In the genomic region with DNA sequence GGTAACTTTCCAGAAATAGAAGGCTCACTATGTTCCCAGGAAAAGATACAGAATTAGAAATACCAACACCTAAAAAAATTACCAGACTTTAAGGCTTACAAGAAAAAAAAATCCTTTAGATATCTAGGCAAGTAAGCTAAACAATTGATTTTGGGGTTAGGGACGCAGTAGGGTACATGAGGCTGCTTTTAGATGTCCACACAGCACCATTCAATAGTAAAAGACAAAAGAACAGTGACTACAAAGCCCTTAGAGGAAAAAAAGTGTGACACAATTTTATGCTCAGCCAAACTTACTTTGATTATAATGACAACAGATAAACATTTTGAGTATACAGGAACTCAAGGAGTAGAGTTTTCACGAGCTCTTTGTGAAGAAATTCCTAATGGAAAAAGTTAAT, we compare ENCODE assay signal across 24 cellular contexts. TPM values are rescaled to one million over a fixed set of nuclear protein-coding genes. Genes with fewer than 3 reads are reported as not detected.
DNase-seq lines count a peak whose midpoint lies in the region; ATAC-seq and TF ChIP-seq lines count a peak whose summit lies in the region.
"Had no signal": no experiment of that assay in that cellular context is flagged by ENCODE, and none has a peak within 500 bp of the region (broad histone marks: within the 10 kb centered on the region; RNA-seq: fewer than 3 reads in every experiment).

No MANE protein-coding gene starts in this region.

- H3K27me3 ChIP-seq in CD4-positive, CD25-positive, alpha-beta regulatory T cell (ENCODE audit: control insufficient read depth, insufficient read depth, low read length), result no peaks in the 10 kb centered on the region
- H3K27me3 ChIP-seq in CD8-positive, alpha-beta memory T cell (ENCODE audit: insufficient read depth, low read length, poor library complexity, severe bottlenecking), result no peaks in the 10 kb centered on the region
- H3K27me3 ChIP-seq in naive thymus-derived CD4-positive, alpha-beta T cell (ENCODE audit: control insufficient read depth in 2 of 2, insufficient read depth in 2 of 2, low read length in 2 of 2), result no peaks in the 10 kb centered on the region
- H3K27me3 ChIP-seq in osteoblast (ENCODE audit: insufficient read depth, low read length), result no peaks in the 10 kb centered on the region
- H3K27me3 ChIP-seq: breast epithelium, gastrocnemius medialis, hepatocyte, tibial artery had no signal

- H3K36me3 ChIP-seq in CD4-positive, CD25-positive, alpha-beta regulatory T cell (ENCODE audit: control insufficient read depth, insufficient read depth, low read length), result peaks cover 16% of the 10 kb centered on the region
- H3K36me3 ChIP-seq in CD8-positive, alpha-beta memory T cell (ENCODE audit: insufficient read depth, low read length), result peaks cover 1% of the 10 kb centered on the region
- peaks cover 1 to 11% (median 7%) of the 10 kb centered on the region in 3 experiments for H3K36me3 ChIP-seq in naive thymus-derived CD4-positive, alpha-beta T cell (ENCODE audit: control insufficient read depth in 2 of 3, insufficient read depth in 3 of 3, low read length in 3 of 3)
- H3K36me3 ChIP-seq in osteoblast (ENCODE audit: insufficient read depth, low read length), result peaks cover 5% of the 10 kb centered on the region
- H3K36me3 ChIP-seq: breast epithelium had no signal

- H3K27ac Mint-ChIP-seq in CD4-positive, CD25-positive, alpha-beta regulatory T cell, result peak overlapping the region; percentile 91 to 94 (median 91)
- peak overlapping the region in 7 of 8 donors; percentile 80 to 97 (median 92) for H3K27ac Mint-ChIP-seq in CD8-positive, alpha-beta memory T cell
- H3K27ac Mint-ChIP-seq in central memory CD8-positive, alpha-beta T cell (ENCODE audit: low read depth), result peak overlapping the region; percentile 88
- H3K27ac Mint-ChIP-seq in naive thymus-derived CD4-positive, alpha-beta T cell, result peak overlapping the region; percentile 38 to 90 (median 77)
- H3K27ac Mint-ChIP-seq: activated T-helper 1 cell treated with anti-CD3 and anti-CD28 coated beads, Interleukin-12 subunit alpha, Interleukin-12 subunit beta, Interleukin-2, Interleukin-4 antibody, amounts not matched to agents 30 ng/mL and 10 ng/mL and 1 ng/mL, durations not matched to agents 14 hours and 24 hours and 36 hours had no signal

- H3K27me3 Mint-ChIP-seq in CD4-positive, CD25-positive, alpha-beta regulatory T cell, result no peaks in the 10 kb centered on the region
- no peaks in the 10 kb centered on the region for H3K27me3 Mint-ChIP-seq in CD8-positive, alpha-beta memory T cell
- no peaks in the 10 kb centered on the region for H3K27me3 Mint-ChIP-seq in central memory CD8-positive, alpha-beta T cell
- H3K27me3 Mint-ChIP-seq in naive thymus-derived CD4-positive, alpha-beta T cell, result no peaks in the 10 kb centered on the region
- H3K27me3 Mint-ChIP-seq: activated CD4-positive, alpha-beta T cell treated with anti-CD3 and anti-CD28 coated beads, Interleukin-2, amount 10 ng/mL, durations not matched to agents 24 days and 14 days; activated CD8-positive, alpha-beta memory T cell treated with anti-CD3 and anti-CD28 coated beads, Interleukin-2, amount 10 ng/mL, durations not matched to agents 7 days and 5 days had no signal

- DNase-seq in CD4-positive, CD25-positive, alpha-beta regulatory T cell, result peak in 1 of 3 donors; percentile 5
- no peak for DNase-seq in CD8-positive, alpha-beta memory T cell
- no peak for DNase-seq in central memory CD8-positive, alpha-beta T cell (ENCODE audit: low spot score in 2 of 2)
- DNase-seq in naive thymus-derived CD4-positive, alpha-beta T cell, result no peak
- no peak for DNase-seq in head of caudate nucleus
- no peak for DNase-seq in osteoblast (ENCODE audit: insufficient read length, low spot score, missing footprints)
- no peak for DNase-seq in activated effector memory CD4-positive, alpha-beta T cell treated with anti-CD3 and anti-CD28 coated beads, Interleukin-2, amount 50 U/mL, for 16 hours
- DNase-seq: activated CD4-positive, alpha-beta T cell treated with anti-CD3 and anti-CD28 coated beads, Interleukin-2, amount 10 ng/mL, durations not matched to agents 24 days and 14 days; activated CD8-positive, alpha-beta memory T cell treated with anti-CD3 and anti-CD28 coated beads, Interleukin-2, amount 10 ng/mL, durations not matched to agents 7 days and 5 days; activated naive CD4-positive, alpha-beta T cell treated with anti-CD3 and anti-CD28 coated beads, Interleukin-2, amount 50 U/mL, for 16 hours; C1 segment of cervical spinal cord; gastrocnemius medialis; left colon; mesenchymal stem cell; NCI-H1092 treated with DMSO at 0.1 percent for 48 hours; NCI-H1694 treated with DMSO at 0.1 percent for 48 hours; NCI-H2171; NCI-H510A; stimulated activated CD4-positive, alpha-beta T cell treated with anti-CD3 and anti-CD28 coated beads, Interleukin-4, amount 100 ng/mL, for 1 hour; T-helper 9 cell; tibial artery had no signal

- intact Hi-C loops in naive thymus-derived CD4-positive, alpha-beta T cell (cut with micrococcal nuclease), result no loop called here
- intact Hi-C loops in head of caudate nucleus (cut with DNase I), result no loop called here

- CTCF ChIA-PET in CD8-positive, alpha-beta memory T cell (lab: Charles Lee), result no interaction called here
- CTCF ChIA-PET in naive thymus-derived CD4-positive, alpha-beta T cell (lab: Charles Lee), result no interaction called here

- H3K9me3 Mint-ChIP-seq in CD4-positive, CD25-positive, alpha-beta regulatory T cell, result no peaks in the 10 kb centered on the region
- H3K9me3 Mint-ChIP-seq in CD8-positive, alpha-beta memory T cell, result no peaks in the 10 kb centered on the region
- H3K9me3 Mint-ChIP-seq in central memory CD8-positive, alpha-beta T cell, result no peaks in the 10 kb centered on the region
- H3K9me3 Mint-ChIP-seq in naive thymus-derived CD4-positive, alpha-beta T cell, result no peaks in the 10 kb centered on the region
- H3K9me3 Mint-ChIP-seq: activated CD4-positive, alpha-beta T cell treated with anti-CD3 and anti-CD28 coated beads, Interleukin-2, amount 10 ng/mL, durations not matched to agents 24 days and 14 days; activated T-helper 1 cell treated with anti-CD3 and anti-CD28 coated beads, Interleukin-12 subunit alpha, Interleukin-12 subunit beta, Interleukin-2, Interleukin-4 antibody, amounts not matched to agents 30 ng/mL and 10 ng/mL and 1 ng/mL, durations not matched to agents 14 hours and 24 hours and 36 hours had no signal

- H3K27ac ChIP-seq in CD4-positive, CD25-positive, alpha-beta regulatory T cell (ENCODE audit: insufficient read depth, low read length, poor library complexity, severe bottlenecking), result peak overlapping the region; percentile 79
- peak overlapping the region; percentile 53 for H3K27ac ChIP-seq in CD8-positive, alpha-beta memory T cell (ENCODE audit: low read depth, low read length)
- no peak overlapping the region for H3K27ac ChIP-seq in naive thymus-derived CD4-positive, alpha-beta T cell (ENCODE audit: low read depth, low read length)
- no peak overlapping the region for H3K27ac ChIP-seq in osteoblast (ENCODE audit: low read depth, low read length)
- H3K27ac ChIP-seq: breast epithelium, hepatocyte, tibial artery had no signal

- H3K79me2 ChIP-seq in osteoblast (ENCODE audit: insufficient read depth, low read length), result peaks cover 37% of the 10 kb centered on the region

- ATAC-seq in CD4-positive, CD25-positive, alpha-beta regulatory T cell (ENCODE audit: low read depth in 2 of 2), result no peak
- ATAC-seq in central memory CD8-positive, alpha-beta T cell (replicated peaks; ENCODE audit: extremely low read depth, poor library complexity, severe bottlenecking), result no peak
- no peak for ATAC-seq in naive thymus-derived CD4-positive, alpha-beta T cell
- ATAC-seq: gastrocnemius medialis had no signal

- no peak overlapping the region for H2AFZ ChIP-seq in osteoblast (ENCODE audit: low read length)
- H2AFZ ChIP-seq: hepatocyte had no signal

- H3K4me3 Mint-ChIP-seq in CD4-positive, CD25-positive, alpha-beta regulatory T cell, result peak overlapping the region in 3 of 4 donors; percentile 39 to 74 (median 70)
- H3K4me3 Mint-ChIP-seq in CD8-positive, alpha-beta memory T cell, result peak overlapping the region in 3 of 7 donors; percentile 30 to 72 (median 69)
- H3K4me3 Mint-ChIP-seq in central memory CD8-positive, alpha-beta T cell, result peak overlapping the region; percentile 50
- peak overlapping the region in 4 of 10 donors; percentile 6 to 71 (median 52) for H3K4me3 Mint-ChIP-seq in naive thymus-derived CD4-positive, alpha-beta T cell
- H3K4me3 Mint-ChIP-seq: activated T-helper 1 cell treated with anti-CD3 and anti-CD28 coated beads, Interleukin-12 subunit alpha, Interleukin-12 subunit beta, Interleukin-2, Interleukin-4 antibody, amounts not matched to agents 30 ng/mL and 10 ng/mL and 1 ng/mL, durations not matched to agents 14 hours and 24 hours and 36 hours had no signal

- H3K4me2 ChIP-seq in osteoblast (ENCODE audit: insufficient read depth, low read length), result no peak overlapping the region
- H3K4me2 ChIP-seq: hepatocyte had no signal

- no peak for TF ChIP-seq CTCF in osteoblast (IDR thresholded peaks at IDR 0.05; ENCODE audit: extremely low read depth, low read depth, low read length)

- peaks cover 30 to 58% (median 45%) of the 10 kb centered on the region in 4 donors for H3K4me1 Mint-ChIP-seq in CD4-positive, CD25-positive, alpha-beta regulatory T cell
- H3K4me1 Mint-ChIP-seq in CD8-positive, alpha-beta memory T cell, result peaks cover 42 to 59% (median 49%) of the 10 kb centered on the region in 3 donors
- H3K4me1 Mint-ChIP-seq in central memory CD8-positive, alpha-beta T cell, result peaks cover 41% of the 10 kb centered on the region
- H3K4me1 Mint-ChIP-seq in naive thymus-derived CD4-positive, alpha-beta T cell, result peaks cover 24 to 67% (median 46%) of the 10 kb centered on the region in 7 donors

- peaks cover 16% of the 10 kb centered on the region for H3K4me1 ChIP-seq in CD4-positive, CD25-positive, alpha-beta regulatory T cell (ENCODE audit: control insufficient read depth, insufficient read depth, low read length, poor library complexity, severe bottlenecking)
- H3K4me1 ChIP-seq in CD8-positive, alpha-beta memory T cell (ENCODE audit: insufficient read depth, low read length), result peaks cover 26% of the 10 kb centered on the region
- peaks cover 9 to 17% of the 10 kb centered on the region in 2 donors for H3K4me1 ChIP-seq in naive thymus-derived CD4-positive, alpha-beta T cell (ENCODE audit: control insufficient read depth in 2 of 2, insufficient read depth in 2 of 2, low read length in 2 of 2)
- no peaks in the 10 kb centered on the region for H3K4me1 ChIP-seq in osteoblast (ENCODE audit: insufficient read depth, low read length)
- H3K4me1 ChIP-seq: breast epithelium had no signal

- POLR2A ChIA-PET in CD8-positive, alpha-beta memory T cell (lab: Charles Lee), result interaction anchor here (0.7 to 1.4 kb wide), 2 partner anchors 30 to 491 kb away, joined by 3 to 4 read pairs; partner anchors contain the start of gene METTL16
- POLR2A ChIA-PET in naive thymus-derived CD4-positive, alpha-beta T cell (lab: Charles Lee), result interaction anchor here (0.9 kb wide), 1 partner anchor 29 kb away, joined by 7 read pairs; no protein-coding TSS in a partner anchor

- peaks cover 11% of the 10 kb centered on the region for H4K20me1 ChIP-seq in osteoblast (ENCODE audit: insufficient read depth, low read length)

- peaks cover 7% of the 10 kb centered on the region for H3K36me3 Mint-ChIP-seq in CD4-positive, CD25-positive, alpha-beta regulatory T cell
- peaks cover 0 to 42% (median 8%) of the 10 kb centered on the region in 3 donors for H3K36me3 Mint-ChIP-seq in CD8-positive, alpha-beta memory T cell
- H3K36me3 Mint-ChIP-seq in central memory CD8-positive, alpha-beta T cell (ENCODE audit: insufficient read depth), result peaks cover 20% of the 10 kb centered on the region
- peaks cover 0 to 12% (median 7%) of the 10 kb centered on the region in 5 donors for H3K36me3 Mint-ChIP-seq in naive thymus-derived CD4-positive, alpha-beta T cell

- H3K9me3 ChIP-seq in CD4-positive, CD25-positive, alpha-beta regulatory T cell (ENCODE audit: control insufficient read depth in 2 of 2, low read length in 2 of 2), result no peaks in the 10 kb centered on the region
- no peaks in the 10 kb centered on the region for H3K9me3 ChIP-seq in CD8-positive, alpha-beta memory T cell (ENCODE audit: low read length)
- H3K9me3 ChIP-seq in naive thymus-derived CD4-positive, alpha-beta T cell (ENCODE audit: control insufficient read depth in 2 of 3, low read length in 3 of 3), result no peaks in the 10 kb centered on the region
- H3K9me3 ChIP-seq in osteoblast (ENCODE audit: low read depth, low read length), result no peaks in the 10 kb centered on the region
- H3K9me3 ChIP-seq: breast epithelium, gastrocnemius medialis, tibial artery had no signal

- peak overlapping the region; percentile 54 for H3K4me3 ChIP-seq in CD4-positive, CD25-positive, alpha-beta regulatory T cell (ENCODE audit: low read depth, low read length)
- H3K4me3 ChIP-seq in CD8-positive, alpha-beta memory T cell (ENCODE audit: low read length), result no peak overlapping the region
- no peak overlapping the region for H3K4me3 ChIP-seq in naive thymus-derived CD4-positive, alpha-beta T cell (ENCODE audit: low read length)
- H3K4me3 ChIP-seq in osteoblast (ENCODE audit: insufficient read depth, low read length), result no peak overlapping the region
- H3K4me3 ChIP-seq: breast epithelium, gastrocnemius medialis, hepatocyte, tibial artery had no signal

RNA-seq across cellular contexts. Expression of gene METTL16, which starts 29.9 kb away (rescaled TPM):
- 39.2 TPM for total RNA-seq in CD4-positive, CD25-positive, alpha-beta regulatory T cell
- 10 to 100 TPM; 12.9 to 18.1 (median 16.3) TPM for polyA plus RNA-seq in CD4-positive, CD25-positive, alpha-beta regulatory T cell
- 10 to 100 TPM; 67.2 to 72.0 TPM for total RNA-seq in CD8-positive, alpha-beta memory T cell
- polyA plus RNA-seq in CD8-positive, alpha-beta memory T cell, result 30.3 TPM
- total RNA-seq in naive thymus-derived CD4-positive, alpha-beta T cell, result 10 to 100 TPM; 33.5 to 67.7 (median 52.7) TPM
- polyA plus RNA-seq in naive thymus-derived CD4-positive, alpha-beta T cell, result 10 to 100 TPM; 21.0 to 31.4 TPM
- 12.4 and 14.8 TPM in 2 replicates for total RNA-seq in osteoblast

Comparison
In these comparisons a context has a peak if more than half of its experiments do, and no peak if none do; other contexts are left out.
1. H3K27ac ChIP-seq: peak in CD4-positive, CD25-positive, alpha-beta regulatory T cell (single experiment) and CD8-positive, alpha-beta memory T cell (single experiment); none in naive thymus-derived CD4-positive, alpha-beta T cell (single experiment) and osteoblast (single experiment).
2. Peak in every context shown above with its lines, with median percentiles within 50 percentile points of each other: H3K27ac Mint-ChIP-seq.